In the genomic region with DNA sequence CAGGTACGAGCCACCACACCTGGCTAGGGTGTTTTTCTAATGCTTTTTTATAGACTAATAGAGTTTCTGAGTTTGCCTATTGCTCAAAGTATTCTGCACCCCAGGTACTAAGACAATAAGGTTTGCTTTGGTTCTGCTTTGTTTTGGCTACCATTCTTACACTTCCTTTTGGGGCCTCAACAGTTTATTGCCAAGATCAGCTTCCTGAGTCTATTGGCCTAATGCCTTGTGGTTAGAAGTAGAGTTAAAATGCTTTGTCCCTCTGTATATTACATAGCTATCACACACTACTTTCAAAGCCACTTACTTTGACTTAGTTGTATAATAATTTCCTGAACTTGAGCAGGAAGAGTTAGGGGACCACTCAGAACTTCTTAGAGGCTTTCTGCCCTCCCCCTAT, we compare ENCODE assay signal across 24 cellular contexts.
"Had no signal": no experiment of that assay in that cellular context is flagged by ENCODE, and none has a peak within 500 bp of the region (broad histone marks: within the 10 kb centered on the region; RNA-seq: fewer than 3 reads in every experiment).

No MANE protein-coding gene starts in this region.

- H3K4me3 ChIP-seq: lung, right lobe of liver, skin epidermis, stomach, suprapubic skin, tibial nerve had no signal

- FAIRE-seq: endometrium, kidney had no signal

- H3K27me3 ChIP-seq: right lobe of liver, stomach, suprapubic skin, tibial nerve had no signal

- H3K36me3 ChIP-seq: right lobe of liver, suprapubic skin, WERI-Rb-1 had no signal

- H3K4me3 Mint-ChIP-seq: activated CD4-positive, alpha-beta T cell treated with anti-CD3 and anti-CD28 coated beads, Interleukin-2, amount 10 ng/mL, durations not matched to agents 7 days and 5 days; activated CD8-positive, alpha-beta T cell treated with anti-CD3 and anti-CD28 coated beads for 36 hours; activated naive CD4-positive, alpha-beta T cell treated with anti-CD3 and anti-CD28 coated beads, Interleukin-2, amount 50 U/mL, for 24 hours; dendritic cell treated with granulocyte-macrophage colony-stimulating factor and Interleukin-4, amounts not matched to agents 40 ng/mL and 50 ng/mL, for 4 days; naive B cell; neural crest cell; stimulated activated memory B cell treated with anti-CD40 and anti-IgM and Interleukin-4, amounts not matched to agents 10 μg/mL and 1 μg/mL and 100 μg/mL, for 72 hours had no signal

- H3K4me1 Mint-ChIP-seq: activated CD4-positive, alpha-beta T cell treated with anti-CD3 and anti-CD28 coated beads, Interleukin-2, amount 10 ng/mL, durations not matched to agents 7 days and 5 days; activated naive CD4-positive, alpha-beta T cell treated with anti-CD3 and anti-CD28 coated beads, Interleukin-2, amount 50 U/mL, for 24 hours; naive B cell; stimulated activated memory B cell treated with anti-CD40 and anti-IgM and Interleukin-4, amounts not matched to agents 10 μg/mL and 1 μg/mL and 100 μg/mL, for 72 hours had no signal

- DNase-seq: activated CD4-positive, alpha-beta T cell treated with anti-CD3 and anti-CD28 coated beads, Interleukin-2, amount 10 ng/mL, durations not matched to agents 7 days and 5 days; activated CD4-positive, CD25-positive, alpha-beta regulatory T cell treated with anti-CD3 and anti-CD28 coated beads, Interleukin-2, amount 50 U/mL, for 72 hours; activated CD8-positive, alpha-beta T cell treated with anti-CD3 and anti-CD28 coated beads for 36 hours; activated gamma-delta T cell treated with Interleukin-2 at 50 U/mL for 16 hours; aorta; effector CD4-positive, alpha-beta T cell; foreskin fibroblast; kidney; naive B cell; occipital lobe; right lobe of liver; stimulated activated CD4-positive, alpha-beta T cell treated with anti-CD3 and anti-CD28 coated beads, Interleukin-2, amount 100 ng/mL, for 24 hours; stomach; WERI-Rb-1 had no signal

- H3K9me3 ChIP-seq: right lobe of liver had no signal

- ATAC-seq: activated CD8-positive, alpha-beta T cell treated with anti-CD3 and anti-CD28 coated beads for 36 hours; left lobe of liver; right lobe of liver; stimulated activated memory B cell treated with anti-CD40 and anti-IgM and Interleukin-4, amounts not matched to agents 10 μg/mL and 1 μg/mL and 100 μg/mL, for 72 hours had no signal

- H3K27ac ChIP-seq: right lobe of liver, skin epidermis, stomach, suprapubic skin, tibial nerve, WERI-Rb-1 had no signal

- H3K27me3 Mint-ChIP-seq: activated CD4-positive, alpha-beta T cell treated with anti-CD3 and anti-CD28 coated beads, Interleukin-2, amount 10 ng/mL, durations not matched to agents 7 days and 5 days; activated CD8-positive, alpha-beta T cell treated with anti-CD3 and anti-CD28 coated beads for 36 hours; dendritic cell treated with granulocyte-macrophage colony-stimulating factor and Interleukin-4, amounts not matched to agents 40 ng/mL and 50 ng/mL, for 4 days; naive B cell; stimulated activated memory B cell treated with anti-CD40 and anti-IgM and Interleukin-4, amounts not matched to agents 10 μg/mL and 1 μg/mL and 100 μg/mL, for 72 hours had no signal

- H3K27ac Mint-ChIP-seq: activated CD4-positive, alpha-beta T cell treated with anti-CD3 and anti-CD28 coated beads, Interleukin-2, amount 10 ng/mL, durations not matched to agents 7 days and 5 days; activated CD8-positive, alpha-beta T cell treated with anti-CD3 and anti-CD28 coated beads for 36 hours; activated naive CD4-positive, alpha-beta T cell treated with anti-CD3 and anti-CD28 coated beads, Interleukin-2, amount 50 U/mL, for 24 hours; dendritic cell treated with granulocyte-macrophage colony-stimulating factor and Interleukin-4, amounts not matched to agents 40 ng/mL and 50 ng/mL, for 4 days; stimulated activated memory B cell treated with anti-CD40 and anti-IgM and Interleukin-4, amounts not matched to agents 10 μg/mL and 1 μg/mL and 100 μg/mL, for 72 hours had no signal

- H3K4me1 ChIP-seq: right lobe of liver, stomach, suprapubic skin, tibial nerve had no signal
